21 cellular contexts compared by ENCODE assay signal in genomic region chr18:48376934-48377333, GRCh38. TPM values are rescaled to one million over a fixed set of nuclear protein-coding genes. Genes with fewer than 3 reads are reported as not detected.
A peak's percentile ranks its signal among the peaks of the same experiment; 100 is the strongest.
DNase-seq lines count a peak whose midpoint lies in the region; ATAC-seq and TF ChIP-seq lines count a peak whose summit lies in the region.
"Had no signal": no experiment of that assay in that cellular context is flagged by ENCODE, and none has a peak within 500 bp of the region (broad histone marks: within the 10 kb centered on the region; RNA-seq: fewer than 3 reads in every experiment).

No MANE protein-coding gene starts in this region.

- DNase-seq in DMS79 treated with DMSO at 0.1 percent for 48 hours (lab: John Stamatoyannopoulos, UW) (peak; percentile 14), DMS79 (lab: John Stamatoyannopoulos, UW) (no peak), coronary artery (ENCODE audit: low spot score) (peak; percentile 50), lower lobe of right lung (no peak), thyroid gland (peak; percentile 39 to 47), GM13977 (ENCODE audit: low spot score) (no peak), NCI-H2029 (lab: John Stamatoyannopoulos, UW) (no peak)
- DNase-seq in activated CD4-positive, alpha-beta T cell treated with anti-CD3 and anti-CD28 coated beads for 48 hours, result no peak
- DNase-seq: Caco-2; CD4-positive, CD25-positive, alpha-beta regulatory T cell; DMS153; GF-D8; HFFc6 had no signal

- intact Hi-C loops in lower lobe of right lung (cut with DNase I) (no loop called here), thyroid gland (cut with DNase I) (no loop called here)

- H3K4me1 ChIP-seq in lower lobe of right lung, result peaks cover 13% of the 10 kb centered on the region
- peaks cover 38 to 42% of the 10 kb centered on the region in 2 donors for H3K4me1 ChIP-seq in thyroid gland
- H3K4me1 ChIP-seq: BLaER1, Caco-2 had no signal

- 74 to 76% methylated on average over 3 of the region's 3 CpGs for WGBS in thyroid gland, 2 donors

- TF ChIP-seq CTCF in coronary artery (IDR thresholded peaks at IDR 0.05) (no peak), lower lobe of right lung (IDR thresholded peaks at IDR 0.05) (no peak), thyroid gland (IDR thresholded peaks at IDR 0.05) (no peak), GM13977 (IDR thresholded peaks at IDR 0.05; ENCODE audit: extremely low read depth, insufficient read depth, missing control alignments) (no peak)

- in situ Hi-C loops in GM13977 (cut with MboI; ENCODE audit: low pct_unique_long_range_greater_than_20kb, low sequenced_read_pairs, unreplicated experiment), result no loop called here

- H3K36me3 ChIP-seq in lower lobe of right lung (no peaks in the 10 kb centered on the region), thyroid gland (no peaks in the 10 kb centered on the region)
- H3K36me3 ChIP-seq: BLaER1 had no signal

- no peak overlapping the region for H3K27ac ChIP-seq in coronary artery
- H3K27ac ChIP-seq in lower lobe of right lung, result no peak overlapping the region
- H3K27ac ChIP-seq in thyroid gland, result peak overlapping the region; percentile 2 to 86 (median 76)
- H3K27ac ChIP-seq: 22Rv1, BLaER1, C4-2B had no signal

- ATAC-seq in lower lobe of right lung, result peak; percentile 53 to 65
- ATAC-seq: CD8-positive, alpha-beta T cell; HCT116 had no signal

- no peaks in the 10 kb centered on the region for H3K27me3 ChIP-seq in lower lobe of right lung (ENCODE audit: low read depth)
- H3K27me3 ChIP-seq in thyroid gland, result no peaks in the 10 kb centered on the region
- H3K27me3 ChIP-seq: BLaER1 had no signal

- H3K4me3 ChIP-seq in coronary artery, result no peak overlapping the region
- H3K4me3 ChIP-seq in lower lobe of right lung, result no peak overlapping the region
- no peak overlapping the region for H3K4me3 ChIP-seq in thyroid gland (replicated peaks in 1 of 3)
- H3K4me3 ChIP-seq: BLaER1, GM23338 had no signal

- no peak for TF ChIP-seq POLR2A in thyroid gland (IDR thresholded peaks at IDR 0.05)

- no peaks in the 10 kb centered on the region for H3K9me3 ChIP-seq in lower lobe of right lung
- H3K9me3 ChIP-seq in thyroid gland, result no peaks in the 10 kb centered on the region
- H3K9me3 ChIP-seq: BLaER1, Caco-2 had no signal

RNA-seq across cellular contexts. Expression of gene ZBTB7C, which starts 32.2 kb away (rescaled TPM):
- total RNA-seq in lower lobe of right lung, result 15.0 TPM
- 10 to 100 TPM; 41.7 to 66.7 (median 49.5) TPM for total RNA-seq in thyroid gland
- total RNA-seq: B cell; CD4-positive, CD25-positive, alpha-beta regulatory T cell; CD8-positive, alpha-beta T cell; G401; HFFc6 had no signal

Comparison
In these comparisons a context has a peak if more than half of its experiments do, and no peak if none do; other contexts are left out.
1. DNase-seq: peak in DMS79 treated with DMSO at 0.1 percent for 48 hours (single experiment), coronary artery (single experiment) and thyroid gland (2 of 2); none in DMS79 (single experiment), lower lobe of right lung (single experiment), GM13977 (single experiment), activated CD4-positive, alpha-beta T cell treated with anti-CD3 and anti-CD28 coated beads for 48 hours (single experiment) and NCI-H2029 (single experiment).
2. H3K27ac ChIP-seq: peak in thyroid gland (3 of 3); none in coronary artery (0 of 2) and lower lobe of right lung (single experiment).